In the genomic region with DNA sequence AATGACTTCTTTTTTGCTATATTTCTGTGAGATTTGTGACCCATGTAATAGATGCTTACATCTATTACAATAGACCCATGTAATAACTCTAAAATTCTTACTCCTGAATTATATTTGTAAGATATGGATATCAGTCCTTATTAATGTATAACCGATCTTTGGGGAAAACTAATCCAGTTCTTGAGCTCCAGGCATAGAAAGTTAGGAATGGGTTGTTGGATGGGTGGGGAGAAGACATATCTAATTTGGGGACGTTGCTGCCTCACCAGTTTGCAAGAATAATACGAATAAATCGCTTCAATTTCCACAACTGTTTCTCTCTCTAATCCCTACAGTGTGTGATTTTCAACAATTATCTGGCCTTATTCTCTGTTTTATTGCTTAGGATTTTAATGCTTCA, we compare ENCODE assay signal across 1 cellular context.
TF ChIP-seq lines count a peak whose summit lies in the region.

No MANE protein-coding gene starts in this region.

TF ChIP-seq in endothelial cell of umbilical vein, 7 proteins besides CTCF, POLR2A, EP300 and RAD21 (continued from another document):
- TF ChIP-seq JUN (IDR thresholded peaks at IDR 0.05; ENCODE audit: borderline replicate concordance, insufficient read depth, insufficient read length, low read depth) (no peak), POLR2AphosphoS5 (IDR thresholded peaks at IDR 0.05; ENCODE audit: insufficient read depth, low read depth, low read length) (no peak), MYC (IDR thresholded peaks at IDR 0.05; ENCODE audit: low read depth, low read length) (no peak), FOS (IDR thresholded peaks at IDR 0.05; ENCODE audit: borderline replicate concordance, insufficient read depth, low read length) (no peak), EZH2 (IDR thresholded peaks at IDR 0.05; ENCODE audit: borderline replicate concordance, low read depth, low read length, severe bottlenecking) (no peak), GATA2 (IDR thresholded peaks at IDR 0.05; ENCODE audit: insufficient read depth, insufficient read length, low read depth, low read length) (no peak)
TF ChIP-seq in endothelial cell of umbilical vein: peak in this region for 0.
